In the genomic region with DNA sequence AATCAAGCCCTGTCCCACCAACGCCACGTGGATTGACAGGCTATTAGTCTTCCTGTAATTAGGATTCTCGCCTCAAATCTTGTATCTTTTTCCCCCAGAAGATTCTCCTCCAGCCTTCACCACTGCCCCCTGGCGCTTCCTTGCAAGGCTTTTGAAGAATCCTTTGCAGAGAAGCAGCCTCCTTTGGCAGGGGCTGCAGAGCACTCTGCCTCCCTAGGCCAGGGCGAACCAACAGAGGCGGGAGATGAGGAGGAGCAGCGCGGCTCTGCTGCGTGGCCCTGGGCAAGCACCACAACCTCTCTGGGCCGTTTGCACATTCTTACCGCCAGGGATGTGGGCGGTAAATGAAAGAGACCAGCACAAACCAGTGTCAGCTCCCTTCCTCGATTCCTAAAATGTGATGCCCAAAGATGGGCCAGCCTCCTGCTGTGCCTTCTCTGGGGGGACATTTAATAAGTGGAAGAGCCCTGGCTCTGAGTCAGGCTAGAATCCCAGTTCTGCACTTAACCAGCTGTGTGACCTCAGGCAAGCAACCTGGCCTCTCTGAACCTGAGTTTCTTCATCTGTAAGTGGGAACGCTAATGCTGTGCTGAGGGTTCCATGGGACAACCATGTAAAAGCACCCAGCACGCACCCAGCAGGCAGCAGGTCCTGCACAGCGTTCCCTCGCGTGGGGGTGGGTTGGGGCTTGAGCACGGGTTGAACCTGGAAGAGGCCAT, we compare ENCODE assay signal across 8 cellular contexts.
A peak's percentile ranks its signal among the peaks of the same experiment; 100 is the strongest.
DNase-seq lines count a peak whose midpoint lies in the region; ATAC-seq, FAIRE-seq and TF ChIP-seq lines count a peak whose summit lies in the region.

No MANE protein-coding gene starts in this region.

- H2BK120ac ChIP-seq in H1 (replicated peaks; ENCODE audit: low read depth, low read length) = no peak overlapping the region

- H2BK15ac ChIP-seq in H1 (ENCODE audit: low read length) = peak overlapping the region; percentile 93; the same call in 1 of the 2 replicates

- no peak overlapping the region for H3K27ac ChIP-seq in MM.1S (ENCODE audit: low read length)
- no peak overlapping the region for H3K27ac ChIP-seq in H1 (ENCODE audit: low read depth, low read length)
- H3K27ac ChIP-seq in osteoblast (ENCODE audit: low read depth, low read length) = no peak overlapping the region

- peak overlapping the region; percentile 54; the same call in 1 of the 2 replicates for H3K4me2 ChIP-seq in MM.1S (ENCODE audit: low read depth, low read length)
- peak overlapping the region; percentile 58 to 75 for H3K4me2 ChIP-seq in H1 (ENCODE audit: insufficient read depth in 1 of 2, low read depth in 2 of 2, low read length in 2 of 2)
- H3K4me2 ChIP-seq in osteoblast (ENCODE audit: insufficient read depth, low read length) = peak overlapping the region; percentile 80

- FAIRE-seq in H1 (lab: Jason Lieb, UNC) = no peak

- peak overlapping the region; percentile 26 for H4K5ac ChIP-seq in H1 (ENCODE audit: insufficient read length, low read depth, low read length)

- no peak overlapping the region for H3K4me3 ChIP-seq in Caco-2 (ENCODE audit: low read depth, low read length)
- H3K4me3 ChIP-seq in MM.1S (ENCODE audit: low read length) = peak overlapping the region; percentile 19; the same call in 1 of the 2 replicates
- peak overlapping the region in 2 of 4 experiments; percentile 66 to 71; a peak in 4 of 8 replicates for H3K4me3 ChIP-seq in H1 (ENCODE audit: extremely low read depth in 1 of 4, insufficient read depth in 2 of 4, low read depth in 3 of 4, low read length in 4 of 4)
- no peak overlapping the region for H3K4me3 ChIP-seq in osteoblast (ENCODE audit: insufficient read depth, low read length)

- no peaks in the 10 kb centered on the region for H4K20me1 ChIP-seq in MM.1S (ENCODE audit: insufficient read depth, low read length)
- H4K20me1 ChIP-seq in H1 (replicated peaks in 1 of 2; ENCODE audit: control insufficient read depth in 1 of 2, insufficient read depth in 2 of 2, low read length in 2 of 2) = no peaks in the 10 kb centered on the region
- H4K20me1 ChIP-seq in osteoblast (ENCODE audit: insufficient read depth, low read length) = no peaks in the 10 kb centered on the region

- WGBS in H1 (ENCODE audit: extremely low coverage in 1 of 2, insufficient coverage in 1 of 2, insufficient read length in 1 of 2, insufficient replicate concordance in 2 of 2, low coverage in 1 of 2, low lambda C conversion rate in 2 of 2, missing lambda C conversion rate in 1 of 2), 2 experiments = 52% methylated on average over 15 of the region's 19 CpGs; no CpG with 5 or more reads in 1 of the 2 experiments

- no peak overlapping the region for H4K8ac ChIP-seq in H1 (ENCODE audit: extremely low read depth, insufficient read depth, low read length)

- H2BK12ac ChIP-seq in H1 (ENCODE audit: low read depth, low read length) = peak overlapping the region; percentile 90; the same call in 1 of the 2 replicates

- H2BK5ac ChIP-seq in H1 (ENCODE audit: low read depth, low read length) = peak overlapping the region; percentile 64; the same call in 1 of the 2 replicates

- H3K27me3 ChIP-seq in Caco-2 (replicated peaks; ENCODE audit: control insufficient read depth, insufficient read depth, low read length) = no peaks in the 10 kb centered on the region; the same call in 1 of the 2 replicates
- H3K27me3 ChIP-seq in MM.1S (replicated peaks; ENCODE audit: insufficient read depth, low read length) = peaks cover 3% of the 10 kb centered on the region; the same call in 1 of the 2 replicates
- H3K27me3 ChIP-seq in H1 (replicated peaks in 1 of 4; ENCODE audit: control insufficient read depth in 3 of 4, extremely low read depth in 1 of 4, insufficient read depth in 3 of 4, low read length in 3 of 4) = no peaks in the 10 kb centered on the region
- peaks cover 4% of the 10 kb centered on the region for H3K27me3 ChIP-seq in osteoblast (ENCODE audit: insufficient read depth, low read length)

- intact Hi-C loops in Caco-2 (cut with micrococcal nuclease; ENCODE audit: unreplicated experiment) = loop anchor here (1.0 to 5.0 kb wide), 2 partner anchors 153 to 365 kb away; no protein-coding TSS in a partner anchor

- H3K36me3 ChIP-seq in Caco-2 (ENCODE audit: control insufficient read depth, insufficient read depth, low read length) (no peaks in the 10 kb centered on the region), MM.1S (replicated peaks; ENCODE audit: insufficient read depth, low read length) (no peaks in the 10 kb centered on the region), H1 (ENCODE audit: control insufficient read depth in 2 of 4, insufficient read depth in 4 of 4, low read length in 3 of 4) (no peaks in the 10 kb centered on the region), osteoblast (ENCODE audit: insufficient read depth, low read length) (no peaks in the 10 kb centered on the region)

- peak overlapping the region; percentile 93 for H4K91ac ChIP-seq in H1 (replicated peaks; ENCODE audit: insufficient read length, low read length)

- TF ChIP-seq POLR2A in H1 (IDR thresholded peaks at IDR 0.05; ENCODE audit: control extremely low read depth in 1 of 2, low read depth in 2 of 2, low read length in 2 of 2) = no peak

- H3K79me2 ChIP-seq in MM.1S (ENCODE audit: low read length) (no peaks in the 10 kb centered on the region), H1 (ENCODE audit: control insufficient read depth in 1 of 2, insufficient read depth in 2 of 2, low read length in 2 of 2) (no peaks in the 10 kb centered on the region), osteoblast (ENCODE audit: insufficient read depth, low read length) (no peaks in the 10 kb centered on the region)

- no peak overlapping the region for H3K14ac ChIP-seq in H1 (ENCODE audit: insufficient read length)

- peak; percentile 16 to 20; a peak in 2 of 4 replicates for TF ChIP-seq RAD21 in H1 (IDR thresholded peaks at IDR 0.05 in 1 of 2, conservative IDR thresholded peaks at IDR 0.05 in 1 of 2; ENCODE audit: low read depth in 2 of 2, low read length in 2 of 2)

- peak overlapping the region; percentile 93; the same call in 1 of the 2 replicates for H2BK20ac ChIP-seq in H1 (ENCODE audit: low read length)

- peaks cover 7% of the 10 kb centered on the region for H3K36me3 Mint-ChIP-seq in Caco-2 (ENCODE audit: insufficient read depth, unreplicated experiment)

- CTCF ChIA-PET in Caco-2 (lab: Charles Lee) (interaction anchor here (0.5 to 1.5 kb wide), 7 partner anchors 13 to 328 kb away, joined by 3 to 17 read pairs (median 3); no protein-coding TSS in a partner anchor), H1 (lab: Charles Lee; ENCODE audit: partially characterized antibody) (interaction anchor here (0.5 to 30.3 kb wide), 47 partner anchors 11 to 783 kb away, joined by 3 to 982 read pairs (median 4); a partner anchor contains a TSS)

- peaks cover 23% of the 10 kb centered on the region for H3K4me1 Mint-ChIP-seq in Caco-2 (ENCODE audit: low read depth, unreplicated experiment)

- H3K4me1 ChIP-seq in Caco-2 (peaks cover 6% of the 10 kb centered on the region; the same call in 1 of the 2 replicates), MM.1S (ENCODE audit: low read length) (no peaks in the 10 kb centered on the region), H1 (replicated peaks in 1 of 4; ENCODE audit: control insufficient read depth in 3 of 4, insufficient read depth in 4 of 4, low read length in 3 of 4) (peaks cover 10 to 21% (median 18%) of the 10 kb centered on the region in 4 experiments), osteoblast (ENCODE audit: insufficient read depth, low read length) (peaks cover 10% of the 10 kb centered on the region)

- no peaks in the 10 kb centered on the region for H3K9me3 ChIP-seq in Caco-2
- H3K9me3 ChIP-seq in MM.1S (replicated peaks; ENCODE audit: insufficient read depth, low read length) = no peaks in the 10 kb centered on the region
- no peaks in the 10 kb centered on the region for H3K9me3 ChIP-seq in H1 (ENCODE audit: insufficient read depth in 2 of 2, low read depth in 1 of 2, low read length in 1 of 2)
- no peaks in the 10 kb centered on the region for H3K9me3 ChIP-seq in osteoblast (ENCODE audit: low read depth, low read length)

- no peak for TF ChIP-seq CTCF in Caco-2 (IDR thresholded peaks at IDR 0.05; ENCODE audit: insufficient read depth in 1 of 2, low read depth in 1 of 2, low read length in 1 of 2, severe bottlenecking in 1 of 2, unreplicated experiment in 1 of 2)
- TF ChIP-seq CTCF in MM.1S (IDR thresholded peaks at IDR 0.05; ENCODE audit: low read length) = no peak
- TF ChIP-seq CTCF in H1 (IDR thresholded peaks at IDR 0.05; ENCODE audit: control extremely low read depth in 1 of 3, insufficient read depth in 1 of 3, low read depth in 1 of 3, low read length in 3 of 3) = peak in 2 of 3 experiments; percentile 31 to 40; a peak in 3 of 4 replicates
- no peak for TF ChIP-seq CTCF in osteoblast (IDR thresholded peaks at IDR 0.05; ENCODE audit: extremely low read depth, low read depth, low read length)

- no peak overlapping the region for H3K9ac ChIP-seq in MM.1S (ENCODE audit: low read length)
- no peak overlapping the region for H3K9ac ChIP-seq in H1 (replicated peaks in 1 of 4; ENCODE audit: extremely low read depth in 1 of 4, low read depth in 3 of 4, low read length in 3 of 4)

- DNase-seq in Caco-2 (peak in 1 of 2 experiments; percentile 33), MM.1S (no peak), H1 (ENCODE audit: low read depth in 1 of 2, low spot score in 2 of 2) (no peak), osteoblast (ENCODE audit: insufficient read length, low spot score, missing footprints) (peak; percentile 76), EL (no peak)

- H3K27ac Mint-ChIP-seq in Caco-2 (ENCODE audit: unreplicated experiment) = no peak overlapping the region

- H3K18ac ChIP-seq in H1 (ENCODE audit: extremely low read depth, low read length) = peak overlapping the region; percentile 90

- H3K27me3 Mint-ChIP-seq in Caco-2 (ENCODE audit: insufficient read depth, unreplicated experiment) = peaks cover 12% of the 10 kb centered on the region

- ATAC-seq in GM18873 (IDR thresholded peaks at IDR 0.05; ENCODE audit: low FRiP score, unreplicated experiment) = no peak
- no peak for ATAC-seq in GM19452 (IDR thresholded peaks at IDR 0.05; ENCODE audit: unreplicated experiment)
- no peak for ATAC-seq in GM21390 (IDR thresholded peaks at IDR 0.05; ENCODE audit: unreplicated experiment)

- H3F3A ChIP-seq in MM.1S (ENCODE audit: insufficient read depth, low read length) = no peaks in the 10 kb centered on the region

- H3K23me2 ChIP-seq in H1 (ENCODE audit: low read depth, low read length) = peaks cover 8% of the 10 kb centered on the region; the same call in 1 of the 2 replicates

- BruUV-seq in Caco-2 (replicated peaks; lab: Mats Ljungman, UMichigan) = no TSS peak

- no peak overlapping the region for H3K56ac ChIP-seq in H1 (replicated peaks; ENCODE audit: insufficient read length, low read depth, low read length)

- no peaks in the 10 kb centered on the region for H3K9me3 Mint-ChIP-seq in Caco-2 (ENCODE audit: unreplicated experiment)

- H3K79me1 ChIP-seq in H1 (ENCODE audit: low read depth, low read length) = no peaks in the 10 kb centered on the region

- no peak overlapping the region for H3K23ac ChIP-seq in H1 (ENCODE audit: insufficient read length)

- H2AFZ ChIP-seq in MM.1S (ENCODE audit: low read length) = 0 out of 2 replicates have a peak overlapping the region, but pooled peaks have one; percentile 47
- peak overlapping the region; percentile 65; the same call in 1 of the 2 replicates for H2AFZ ChIP-seq in H1 (ENCODE audit: low read length)
- H2AFZ ChIP-seq in osteoblast (ENCODE audit: low read length) = no peak overlapping the region

- H3K4me3 Mint-ChIP-seq in Caco-2 (ENCODE audit: unreplicated experiment) = peak overlapping the region; percentile 75

- POLR2A ChIA-PET in Caco-2 (lab: Charles Lee) (no interaction called here), H1 (lab: Charles Lee; ENCODE audit: partially characterized antibody) (interaction anchor here (0.6 to 1.5 kb wide), 6 partner anchors 8 to 755 kb away, joined by 3 to 5 read pairs (median 4); a partner anchor contains a TSS)

- H3K4ac ChIP-seq in H1 (replicated peaks; ENCODE audit: insufficient read length, low read depth, low read length) = peak overlapping the region; percentile 58

- H3K9me2 ChIP-seq in MM.1S (replicated peaks; ENCODE audit: insufficient read depth, low read length) = no peaks in the 10 kb centered on the region

- no peak for TF ChIP-seq EP300 in H1 (IDR thresholded peaks at IDR 0.05; ENCODE audit: borderline replicate concordance in 1 of 2, low read depth in 2 of 2, low read length in 2 of 2)

- H2AK5ac ChIP-seq in H1 (ENCODE audit: low read depth, low read length) = no peak overlapping the region

Comparison
In these comparisons a context has a peak if more than half of its experiments do, and no peak if none do; other contexts are left out.
1. CTCF ChIP-seq: peak in H1 (2 of 3); none in Caco-2 (0 of 2), MM.1S (single experiment) and osteoblast (single experiment).
2. Peak in every context shown above with its lines, with median percentiles within 50 percentile points of each other: H3K4me2 ChIP-seq.